In the genomic region with DNA sequence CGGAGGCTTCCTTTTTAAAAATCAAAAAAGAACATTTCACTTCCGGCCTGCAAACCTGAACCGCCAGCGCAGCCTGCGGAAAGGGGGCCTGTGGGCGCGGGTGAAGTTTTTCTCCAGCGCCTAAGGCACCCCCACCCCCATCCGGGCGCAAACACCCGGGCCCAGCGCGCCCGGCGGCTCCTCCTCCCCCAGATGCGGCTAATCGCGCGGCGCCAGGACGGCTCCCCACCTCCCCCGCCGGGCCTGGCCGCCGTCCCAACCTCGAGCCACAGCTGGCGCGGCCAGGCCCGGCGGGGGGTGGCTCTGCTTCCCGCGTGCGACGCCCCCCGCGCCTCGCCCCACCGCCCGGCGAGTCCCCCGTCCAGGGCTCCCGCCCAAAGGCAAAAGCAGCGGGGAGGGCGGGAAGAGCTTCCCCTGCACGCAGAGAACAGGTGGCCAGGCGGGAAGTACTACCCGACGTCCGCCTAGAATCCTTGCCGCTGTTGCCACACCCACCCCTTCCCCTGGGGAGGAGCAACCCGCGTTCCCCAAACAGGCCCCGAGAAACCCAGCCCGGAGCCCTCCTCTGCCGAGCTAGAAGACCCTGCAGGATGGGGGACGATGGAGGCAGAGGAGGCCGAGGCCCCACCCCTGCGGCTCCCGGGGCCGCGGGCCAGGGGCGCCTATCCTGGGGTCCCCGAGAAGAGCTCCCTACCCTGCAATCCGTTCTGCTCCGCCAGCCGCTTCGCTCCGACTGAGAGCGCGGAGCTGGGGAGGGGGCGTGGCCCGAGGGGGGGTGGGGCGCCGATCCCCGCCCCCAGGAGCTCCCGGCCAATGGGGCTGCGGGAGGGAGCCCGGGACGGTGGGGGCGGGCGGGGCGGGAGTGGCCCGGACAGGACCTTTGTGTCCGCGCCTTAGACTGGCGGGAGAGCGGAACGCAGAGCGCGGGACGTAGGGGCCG, we compare ENCODE assay signal across 8 cellular contexts. TPM values are rescaled to one million over a fixed set of nuclear protein-coding genes. Genes with fewer than 3 reads are reported as not detected.
DNase-seq lines count a peak whose midpoint lies in the region; ATAC-seq and TF ChIP-seq lines count a peak whose summit lies in the region.

A gene (minus strand): TSS at position 735 of the 940 bp plus-strand sequence. CDS start 9,678 bp downstream, outside the sequence.

- no peaks in the 10 kb centered on the region for H3K36me3 Mint-ChIP-seq in activated T-cell treated with anti-CD3 and anti-CD28 coated beads, Interleukin-2, amount 50 U/mL, for 4 hours (ENCODE audit: insufficient read depth)
- peaks cover 43% of the 10 kb centered on the region for H3K36me3 Mint-ChIP-seq in stimulated activated effector memory CD8-positive, alpha-beta T cell treated with anti-CD3 and anti-CD28 coated beads, Interleukin-12 subunit alpha, Interleukin-12 subunit beta, amount 100 ng/mL, for 72 hours

- DNase-seq in DMS153 treated with DMSO at 0.1 percent for 48 hours (lab: John Stamatoyannopoulos, UW; ENCODE audit: unreplicated experiment) (peak; percentile 78), KBM-7 (peak; percentile 94), PC-9 (peak; percentile 83 to 90), myocyte (ENCODE audit: low read depth) (peak; percentile 92)
- peak; percentile 75 for DNase-seq in activated T-cell treated with anti-CD3 and anti-CD28 coated beads, Interleukin-2, amount 50 U/mL, for 4 hours
- DNase-seq in stimulated activated effector memory CD8-positive, alpha-beta T cell treated with anti-CD3 and anti-CD28 coated beads, Interleukin-12 subunit alpha, Interleukin-12 subunit beta, amount 100 ng/mL, for 72 hours (ENCODE audit: low spot score in 2 of 2): peak; percentile 81 to 94

- H4K20me1 ChIP-seq in PC-9 (ENCODE audit: insufficient read depth): peaks cover 29% of the 10 kb centered on the region

- H3K27me3 Mint-ChIP-seq in activated T-cell treated with anti-CD3 and anti-CD28 coated beads, Interleukin-2, amount 50 U/mL, for 4 hours (ENCODE audit: low read depth): no peaks in the 10 kb centered on the region

- POLR2A ChIA-PET in PC-9 (lab: Charles Lee; ENCODE audit: unreplicated experiment): interaction anchor here (0.5 to 1.4 kb wide), 11 partner anchors 10 to 1694 kb away, joined by 3 to 45 read pairs (median 4); a partner anchor contains a TSS

- CTCF ChIA-PET in PC-9 (lab: Charles Lee): interaction anchor here (0.6 to 1.0 kb wide), 8 partner anchors 8 to 265 kb away, joined by 3 to 14 read pairs (median 5); no protein-coding TSS in a partner anchor

- no peaks in the 10 kb centered on the region for H3K9me3 Mint-ChIP-seq in activated T-cell treated with anti-CD3 and anti-CD28 coated beads, Interleukin-2, amount 50 U/mL, for 4 hours
- H3K9me3 Mint-ChIP-seq in stimulated activated effector memory CD8-positive, alpha-beta T cell treated with anti-CD3 and anti-CD28 coated beads, Interleukin-12 subunit alpha, Interleukin-12 subunit beta, amount 100 ng/mL, for 72 hours: no peaks in the 10 kb centered on the region

- in situ Hi-C loops in KBM-7 (cut with MboI; ENCODE audit: low pct_unique_long_range_greater_than_20kb, low sequenced_read_pairs): no loop called here

- H3K4me2 ChIP-seq in PC-9: peak within 1 kb of the TSS; percentile 93

- no peaks in the 10 kb centered on the region for H3K9me3 ChIP-seq in PC-9 (ENCODE audit: insufficient read depth, low read depth)

- peak; percentile 65 for ATAC-seq in GM21717 (IDR thresholded peaks at IDR 0.05; ENCODE audit: unreplicated experiment)
- ATAC-seq in activated T-cell treated with anti-CD3 and anti-CD28 coated beads, Interleukin-2, amount 50 U/mL, for 4 hours: peak; percentile 76 to 77
- peak; percentile 86 for ATAC-seq in esophagus mucosa
- ATAC-seq in stimulated activated effector memory CD8-positive, alpha-beta T cell treated with anti-CD3 and anti-CD28 coated beads, Interleukin-12 subunit alpha, Interleukin-12 subunit beta, amount 100 ng/mL, for 72 hours: peak; percentile 84

- H3K79me2 ChIP-seq in PC-9 (ENCODE audit: low read depth): peaks cover 47% of the 10 kb centered on the region

- peak within 1 kb of the TSS; percentile 93 for H3K27ac Mint-ChIP-seq in stimulated activated effector memory CD8-positive, alpha-beta T cell treated with anti-CD3 and anti-CD28 coated beads, Interleukin-12 subunit alpha, Interleukin-12 subunit beta, amount 100 ng/mL, for 72 hours

- H2AFZ ChIP-seq in PC-9: peak within 1 kb of the TSS; percentile 96

- H3K4me1 ChIP-seq in PC-9 (replicated peaks; ENCODE audit: insufficient read depth): peaks cover 41% of the 10 kb centered on the region

- BruUV-seq in PC-9 (replicated peaks; lab: Mats Ljungman, UMichigan): no TSS peak

- peak within 1 kb of the TSS; percentile 91 for H3K4me3 Mint-ChIP-seq in activated T-cell treated with anti-CD3 and anti-CD28 coated beads, Interleukin-2, amount 50 U/mL, for 4 hours
- peak within 1 kb of the TSS; percentile 95 for H3K4me3 Mint-ChIP-seq in stimulated activated effector memory CD8-positive, alpha-beta T cell treated with anti-CD3 and anti-CD28 coated beads, Interleukin-12 subunit alpha, Interleukin-12 subunit beta, amount 100 ng/mL, for 72 hours

- H3F3A ChIP-seq in PC-9 (ENCODE audit: insufficient read depth, low read depth): peaks cover 30% of the 10 kb centered on the region

- H3K36me3 ChIP-seq in PC-9 (ENCODE audit: low read depth): no peaks in the 10 kb centered on the region

- intact Hi-C loops in PC-9 (cut with micrococcal nuclease; ENCODE audit: unreplicated experiment): loop anchor here (2.0 kb wide), 1 partner anchor 72 kb away; a partner anchor contains a TSS

- peaks cover 48% of the 10 kb centered on the region for H3K4me1 Mint-ChIP-seq in activated T-cell treated with anti-CD3 and anti-CD28 coated beads, Interleukin-2, amount 50 U/mL, for 4 hours (ENCODE audit: low read depth)
- peaks cover 51% of the 10 kb centered on the region for H3K4me1 Mint-ChIP-seq in stimulated activated effector memory CD8-positive, alpha-beta T cell treated with anti-CD3 and anti-CD28 coated beads, Interleukin-12 subunit alpha, Interleukin-12 subunit beta, amount 100 ng/mL, for 72 hours

- H3K27ac ChIP-seq in PC-9: peak within 1 kb of the TSS; percentile 55

- H3K27me3 ChIP-seq in PC-9 (ENCODE audit: insufficient read depth, low read depth): no peaks in the 10 kb centered on the region

- no peak for TF ChIP-seq CTCF in PC-9 (conservative IDR thresholded peaks at IDR 0.05)

- peak within 1 kb of the TSS; percentile 88 for H3K4me3 ChIP-seq in PC-9

- no peaks in the 10 kb centered on the region for H3K9me2 ChIP-seq in PC-9 (ENCODE audit: insufficient read depth)

RNA-seq across cellular contexts. Expression of the gene that starts here (rescaled TPM):
- total RNA-seq in PC-9 (2021) (179 and 186 TPM in 2 replicates), esophagus mucosa (161 TPM), myocyte (91.4 and 96.3 TPM in 2 replicates)
- total RNA-seq in activated T-cell treated with anti-CD3 and anti-CD28 coated beads, Interleukin-2, amount 50 U/mL, for 4 hours: 10 to 100 TPM; 14.7 to 17.8 (median 16.8) TPM
- 87.2 TPM for polyA plus RNA-seq in myocyte (2012)

Comparison
In these comparisons a context has a peak if more than half of its experiments do, and no peak if none do; other contexts are left out.
1. Peak in every context shown above with its lines: DNase-seq, ATAC-seq, H3K4me3 ChIP-seq and H3K27ac ChIP-seq.